ENCODE assay signal across 7 cellular contexts in genomic region chr7:121138262-121138933, GRCh38.
DNase-seq lines count a peak whose midpoint lies in the region; ATAC-seq and TF ChIP-seq lines count a peak whose summit lies in the region.

No MANE protein-coding gene starts in this region.

- no peaks in the 10 kb centered on the region for H3K36me3 ChIP-seq in GM23338 (ENCODE audit: insufficient read depth)
- peaks cover 42% of the 10 kb centered on the region for H3K36me3 ChIP-seq in adipocyte (ENCODE audit: control insufficient read depth, insufficient read depth, low read length, severe bottlenecking)

- H3K9me3 Mint-ChIP-seq in GM23338, result no peaks in the 10 kb centered on the region

- no peak overlapping the region for H3K27ac ChIP-seq in GM23338 (ENCODE audit: low read depth)

- TF ChIP-seq CTCF in GM23338 (conservative IDR thresholded peaks at IDR 0.05; ENCODE audit: low read depth in 2 of 2), result no peak

- no peak overlapping the region for H3K9ac ChIP-seq in adipocyte (ENCODE audit: low read length)

- peak; percentile 11 for DNase-seq in GM23338 (ENCODE audit: low spot score)
- peak; percentile 65 for DNase-seq in NCI-H1092 treated with DMSO at 0.1 percent for 48 hours (lab: John Stamatoyannopoulos, UW)
- no peak for DNase-seq in adipocyte (ENCODE audit: low read depth)
- no peak for DNase-seq in C1 segment of cervical spinal cord (lab: John Stamatoyannopoulos, UW)
- DNase-seq in AG20443 (ENCODE audit: low spot score), result no peak
- no peak for DNase-seq in T-helper 9 cell

- H3K27me3 ChIP-seq in GM23338 (ENCODE audit: insufficient read depth), result no peaks in the 10 kb centered on the region
- H3K27me3 ChIP-seq in adipocyte (replicated peaks; ENCODE audit: control insufficient read depth, insufficient read depth, low read length), result no peaks in the 10 kb centered on the region

- no peak overlapping the region for H2AFZ ChIP-seq in GM23338

- no peak overlapping the region for H3K27ac Mint-ChIP-seq in GM23338

- H3K4me2 ChIP-seq in GM23338, result no peak overlapping the region

- no peaks in the 10 kb centered on the region for H4K20me1 ChIP-seq in GM23338 (replicated peaks; ENCODE audit: insufficient read depth)

- ATAC-seq in GM18867 (IDR thresholded peaks at IDR 0.05; ENCODE audit: unreplicated experiment) (peak; percentile 100), GM23338 (no peak)

- H3K4me3 ChIP-seq in GM23338 (no peak overlapping the region), adipocyte (ENCODE audit: low read length) (peak overlapping the region; percentile 14)

- no peaks in the 10 kb centered on the region for H3F3A ChIP-seq in GM23338 (replicated peaks; ENCODE audit: low read depth)

- H3K36me3 Mint-ChIP-seq in GM23338 (ENCODE audit: low read depth), result no peaks in the 10 kb centered on the region

- H3K9me3 ChIP-seq in adipocyte (ENCODE audit: control insufficient read depth, low read length), result no peaks in the 10 kb centered on the region

- H3K9me2 ChIP-seq in GM23338 (ENCODE audit: insufficient read depth), result no peaks in the 10 kb centered on the region

- no peaks in the 10 kb centered on the region for H3K79me2 ChIP-seq in GM23338 (replicated peaks; ENCODE audit: insufficient read depth)

- no peaks in the 10 kb centered on the region for H3K27me3 Mint-ChIP-seq in GM23338 (ENCODE audit: insufficient read depth, low read depth, poor library complexity)

- no peaks in the 10 kb centered on the region for H3K4me1 Mint-ChIP-seq in GM23338

- H3K4me3 Mint-ChIP-seq in GM23338, result no peak overlapping the region

- H3K4me1 ChIP-seq in GM23338 (ENCODE audit: insufficient read depth) (no peaks in the 10 kb centered on the region), adipocyte (ENCODE audit: control insufficient read depth, insufficient read depth, low read length) (peaks cover 9% of the 10 kb centered on the region)

TF ChIP-seq in GM23338, 12 proteins besides CTCF, POLR2A, EP300 and RAD21:
- no peak for TF ChIP-seq ETS1 (IDR thresholded peaks at IDR 0.05)
- TF ChIP-seq CREB1 (CRISPR knock-in tag; IDR thresholded peaks at IDR 0.05; ENCODE audit: low read depth), result no peak
- no peak for TF ChIP-seq NANOG (IDR thresholded peaks at IDR 0.05; ENCODE audit: borderline replicate concordance)
TF ChIP-seq in GM23338: peak in this region for 0.

Comparison
In these comparisons a context has a peak if more than half of its experiments do, and no peak if none do; other contexts are left out.
1. DNase-seq: peak in GM23338 (single experiment) and NCI-H1092 treated with DMSO at 0.1 percent for 48 hours (single experiment); none in adipocyte (single experiment), C1 segment of cervical spinal cord (0 of 14), AG20443 (single experiment) and T-helper 9 cell (single experiment).